ENCODE assay signal across 11 cellular contexts in genomic region chr18:45104071-45104440, GRCh38.
DNase-seq lines count a peak whose midpoint lies in the region; ATAC-seq and TF ChIP-seq lines count a peak whose summit lies in the region.
"Had no signal": no experiment of that assay in that cellular context is flagged by ENCODE, and none has a peak within 500 bp of the region (broad histone marks: within the 10 kb centered on the region; RNA-seq: fewer than 3 reads in every experiment).

No MANE protein-coding gene starts in this region.

- ATAC-seq in GM18873 (IDR thresholded peaks at IDR 0.05; ENCODE audit: low FRiP score, unreplicated experiment) (peak; percentile 22), GM21737 (IDR thresholded peaks at IDR 0.05; ENCODE audit: unreplicated experiment) (peak; percentile 11), HG03175 (IDR thresholded peaks at IDR 0.05; ENCODE audit: unreplicated experiment) (peak; percentile 11)

- H3K9me3 ChIP-seq in esophagus muscularis mucosa: no peaks in the 10 kb centered on the region

- no peak for TF ChIP-seq POLR2A in esophagus muscularis mucosa (IDR thresholded peaks at IDR 0.05; ENCODE audit: low read depth)

- DNase-seq in medulla oblongata (ENCODE audit: extremely low spot score): peak; percentile 11
- DNase-seq in superior temporal gyrus (ENCODE audit: extremely low spot score): no peak
- no peak for DNase-seq in NCI-H526 (lab: John Stamatoyannopoulos, UW)
- DNase-seq in NCI-H146 (lab: John Stamatoyannopoulos, UW): no peak
- DNase-seq in esophagus muscularis mucosa (ENCODE audit: extremely low spot score): no peak
- DNase-seq: erythroblast; naive thymus-derived CD4-positive, alpha-beta T cell; small intestine had no signal

- intact Hi-C loops in esophagus muscularis mucosa (cut with DNase I): no loop called here

- H3K4me3 ChIP-seq in esophagus muscularis mucosa: no peak overlapping the region

- TF ChIP-seq EP300 in esophagus muscularis mucosa (IDR thresholded peaks at IDR 0.05): no peak

- no peak overlapping the region for H3K27ac ChIP-seq in esophagus muscularis mucosa (replicated peaks in 1 of 4)

- no peaks in the 10 kb centered on the region for H3K36me3 ChIP-seq in esophagus muscularis mucosa

- H3K4me1 ChIP-seq in esophagus muscularis mucosa: peaks cover 0 to 13% (median 10%) of the 10 kb centered on the region in 4 donors

- 69% methylated on average over 1 of the region's 1 CpG for WGBS in esophagus muscularis mucosa

- no peaks in the 10 kb centered on the region for H3K27me3 ChIP-seq in esophagus muscularis mucosa

- no peak for TF ChIP-seq CTCF in esophagus muscularis mucosa (IDR thresholded peaks at IDR 0.05)
